26 cellular contexts compared by ENCODE assay signal in genomic region chr13:105627270-105627669, GRCh38.
DNase-seq lines count a peak whose midpoint lies in the region; FAIRE-seq and TF ChIP-seq lines count a peak whose summit lies in the region.
"Had no signal": no experiment of that assay in that cellular context is flagged by ENCODE, and none has a peak within 500 bp of the region (broad histone marks: within the 10 kb centered on the region; RNA-seq: fewer than 3 reads in every experiment).

No MANE protein-coding gene starts in this region.

- no peak for TF ChIP-seq EP300 in stomach (IDR thresholded peaks at IDR 0.05)

- H3K27ac ChIP-seq in kidney (ENCODE audit: low read depth in 2 of 2, low read length in 2 of 2) (no peak overlapping the region), stomach (no peak overlapping the region)
- H3K27ac ChIP-seq: adrenal gland, BLaER1, cardiac muscle cell, psoas muscle, skin epidermis, WERI-Rb-1 had no signal

- H3K27me3 ChIP-seq in MG63 (no peaks in the 10 kb centered on the region), stomach (no peaks in the 10 kb centered on the region)
- H3K27me3 ChIP-seq: adrenal gland, BLaER1, cardiac muscle cell had no signal

- no peak overlapping the region for H3K4me3 ChIP-seq in MG63
- H3K4me3 ChIP-seq in cardiac fibroblast (replicated peaks in 1 of 2; ENCODE audit: low read depth in 2 of 2, low read length in 2 of 2), result no peak overlapping the region
- H3K4me3 ChIP-seq in kidney (ENCODE audit: low read length in 2 of 2), result no peak overlapping the region
- H3K4me3 ChIP-seq in stomach, result no peak overlapping the region
- H3K4me3 ChIP-seq: adrenal gland, BLaER1, cardiac muscle cell, psoas muscle, skin epidermis had no signal

- intact Hi-C loops in kidney (cut with DNase I), result no loop called here
- intact Hi-C loops in stomach (cut with DNase I; ENCODE audit: low total_unique reads), result no loop called here

- no peak overlapping the region for H3K9ac ChIP-seq in kidney (ENCODE audit: low read length in 2 of 2)
- H3K9ac ChIP-seq: BLaER1 had no signal

- H3K4me1 ChIP-seq in kidney (ENCODE audit: control insufficient read depth in 1 of 2, insufficient read depth in 1 of 2, low read depth in 1 of 2, low read length in 2 of 2) (no peaks in the 10 kb centered on the region), stomach (no peaks in the 10 kb centered on the region)
- H3K4me1 ChIP-seq: adrenal gland, BLaER1, psoas muscle had no signal

- DNase-seq in MG63 (peak; percentile 56), cardiac fibroblast (ENCODE audit: low read depth in 2 of 2) (peak; percentile 5 to 62), fibroblast of the conjunctiva (ENCODE audit: low read depth) (peak; percentile 21), renal cortical epithelial cell (ENCODE audit: low read depth) (peak; percentile 19), NCI-H1930 (lab: John Stamatoyannopoulos, UW) (no peak), kidney (no peak), stomach (no peak)
- no peak for DNase-seq in activated CD4-positive, alpha-beta T cell treated with anti-CD3 and anti-CD28 coated beads for 1 hour
- DNase-seq: ACHN; activated CD4-positive, alpha-beta T cell treated with anti-CD3 and anti-CD28 coated beads, Interleukin-2, amount 10 ng/mL, durations not matched to agents 7 days and 5 days; activated gamma-delta T cell treated with Interleukin-2 at 50 U/mL for 16 hours; activated T-cell treated with anti-CD3 and anti-CD28 coated beads, Interleukin-2, amount 50 U/mL, for 4 hours; adrenal gland; dermis blood vessel endothelial cell; H7; Karpas-422; NCI-H1048; NCI-H1694 treated with DMSO at 0.1 percent for 48 hours; NCI-H2171 treated with DMSO at 0.1 percent for 48 hours; NCI-H526; psoas muscle; SHP77 treated with DMSO at 0.1 percent for 48 hours; WERI-Rb-1 had no signal

- WGBS in stomach, 5 donors, result 71 to 83% (median 78%) methylated on average over 7 of the region's 7 CpGs

- H3K36me3 ChIP-seq in MG63 (no peaks in the 10 kb centered on the region), kidney (ENCODE audit: control insufficient read depth in 1 of 2, insufficient read depth in 2 of 2, low read length in 2 of 2) (no peaks in the 10 kb centered on the region), stomach (no peaks in the 10 kb centered on the region)
- H3K36me3 ChIP-seq: adrenal gland, BLaER1, cardiac muscle cell, WERI-Rb-1 had no signal

- TF ChIP-seq POLR2A in stomach (IDR thresholded peaks at IDR 0.05), result no peak

- no peak for TF ChIP-seq CTCF in cardiac fibroblast (IDR thresholded peaks at IDR 0.05; ENCODE audit: low read depth, low read length)
- TF ChIP-seq CTCF in kidney (IDR thresholded peaks at IDR 0.05; ENCODE audit: borderline replicate concordance, extremely low read depth, insufficient read depth), result no peak
- TF ChIP-seq CTCF in stomach (IDR thresholded peaks at IDR 0.05), result no peak

- no peak for FAIRE-seq in kidney (lab: Jason Lieb, UNC)

- no peaks in the 10 kb centered on the region for H3K9me3 ChIP-seq in MG63
- H3K9me3 ChIP-seq in kidney (ENCODE audit: control insufficient read depth in 1 of 2, low read length in 2 of 2), result no peaks in the 10 kb centered on the region
- no peaks in the 10 kb centered on the region for H3K9me3 ChIP-seq in stomach
- H3K9me3 ChIP-seq: adrenal gland, BLaER1, psoas muscle had no signal

Comparison
In these comparisons a context has a peak if more than half of its experiments do, and no peak if none do; other contexts are left out.
1. DNase-seq: peak in MG63 (single experiment), cardiac fibroblast (2 of 2), fibroblast of the conjunctiva (single experiment) and renal cortical epithelial cell (single experiment); none in activated CD4-positive, alpha-beta T cell treated with anti-CD3 and anti-CD28 coated beads for 1 hour (single experiment), NCI-H1930 (0 of 2), kidney (single experiment) and stomach (single experiment).